In the genomic region with DNA sequence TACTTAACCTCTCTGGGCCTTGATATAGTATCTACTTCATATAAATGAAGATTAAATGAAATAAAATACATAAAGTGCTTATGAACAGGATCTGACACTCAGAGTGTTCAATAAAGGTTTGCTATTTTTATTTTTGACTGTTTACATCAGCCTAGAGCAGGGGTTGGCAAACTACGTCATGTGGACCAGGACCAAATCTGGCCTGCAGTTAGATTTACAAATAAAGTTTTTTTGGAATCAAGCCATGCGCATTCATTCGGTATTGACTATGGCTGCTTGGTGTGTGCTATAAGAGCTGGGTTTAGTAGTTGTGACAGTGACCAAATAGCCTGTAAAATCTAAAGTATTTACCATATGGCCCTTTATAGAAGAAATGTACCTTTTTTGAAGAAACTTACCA, we compare ENCODE assay signal across 23 cellular contexts.
"Had no signal": no experiment of that assay in that cellular context is flagged by ENCODE, and none has a peak within 500 bp of the region (broad histone marks: within the 10 kb centered on the region; RNA-seq: fewer than 3 reads in every experiment).

No MANE protein-coding gene starts in this region.

- H3K27me3 Mint-ChIP-seq: naive thymus-derived CD4-positive, alpha-beta T cell; type B pancreatic cell had no signal

- H3K27ac ChIP-seq: coronary artery, neural progenitor cell, prostate gland, right atrium auricular region, sigmoid colon, testis, tibial artery had no signal

- H3K36me3 Mint-ChIP-seq: stimulated activated effector memory CD8-positive, alpha-beta T cell treated with anti-CD3 and anti-CD28 coated beads, Interleukin-12 subunit alpha, Interleukin-12 subunit beta, amount 100 ng/mL, for 72 hours had no signal

- H3K4me3 Mint-ChIP-seq: mesothelial cell of epicardium; naive thymus-derived CD4-positive, alpha-beta T cell; nephron; neural progenitor cell; stimulated activated effector memory CD8-positive, alpha-beta T cell treated with anti-CD3 and anti-CD28 coated beads, Interleukin-12 subunit alpha, Interleukin-12 subunit beta, amount 100 ng/mL, for 72 hours; type B pancreatic cell had no signal

- H3K9me3 ChIP-seq: mucosa of descending colon, prostate gland, right atrium auricular region, sigmoid colon, testis, tibial artery had no signal

- DNase-seq: dermis blood vessel endothelial cell; effector memory CD4-positive, alpha-beta T cell; head of caudate nucleus; mesenchymal stem cell; mucosa of descending colon; naive thymus-derived CD4-positive, alpha-beta T cell; sigmoid colon; stimulated activated CD4-positive, alpha-beta T cell treated with anti-CD3 and anti-CD28 coated beads, Interleukin-2, amount 100 ng/mL, for 24 hours; stimulated activated CD4-positive, alpha-beta T cell treated with anti-CD3 and anti-CD28 coated beads, Interleukin-4, amount 100 ng/mL, for 24 hours; stimulated activated naive CD4-positive, alpha-beta T cell treated with Interleukin-2 at 50 U/mL for 16 hours; substantia nigra; testis; tibial artery had no signal

- H3K9ac ChIP-seq: neural progenitor cell had no signal

- H3K4me1 ChIP-seq: prostate gland, right atrium auricular region, tibial artery had no signal

- H3K4me1 Mint-ChIP-seq: mesothelial cell of epicardium; stimulated activated effector memory CD8-positive, alpha-beta T cell treated with anti-CD3 and anti-CD28 coated beads, Interleukin-12 subunit alpha, Interleukin-12 subunit beta, amount 100 ng/mL, for 72 hours had no signal

- FAIRE-seq: frontal cortex, keratinocyte had no signal

- H3K27ac Mint-ChIP-seq: mesothelial cell of epicardium; naive thymus-derived CD4-positive, alpha-beta T cell; nephron; neural progenitor cell; stimulated activated effector memory CD8-positive, alpha-beta T cell treated with anti-CD3 and anti-CD28 coated beads, Interleukin-12 subunit alpha, Interleukin-12 subunit beta, amount 100 ng/mL, for 72 hours; type B pancreatic cell had no signal

- ATAC-seq: mucosa of descending colon; naive thymus-derived CD4-positive, alpha-beta T cell; stimulated activated effector memory CD8-positive, alpha-beta T cell treated with anti-CD3 and anti-CD28 coated beads, Interleukin-12 subunit alpha, Interleukin-12 subunit beta, amount 100 ng/mL, for 72 hours had no signal

- H3K27me3 ChIP-seq: neural progenitor cell, right atrium auricular region, sigmoid colon, testis, tibial artery had no signal

- H3K9me3 Mint-ChIP-seq: stimulated activated effector memory CD8-positive, alpha-beta T cell treated with anti-CD3 and anti-CD28 coated beads, Interleukin-12 subunit alpha, Interleukin-12 subunit beta, amount 100 ng/mL, for 72 hours; type B pancreatic cell had no signal

- H3K4me3 ChIP-seq: coronary artery, mucosa of descending colon, neural progenitor cell, prostate gland, right atrium auricular region, sigmoid colon, testis, tibial artery had no signal

- H2AFZ ChIP-seq: neural progenitor cell had no signal

- H3K4me2 ChIP-seq: neural progenitor cell had no signal

- H3K36me3 ChIP-seq: neural progenitor cell, prostate gland, right atrium auricular region, sigmoid colon had no signal
